Comparison of ENCODE assay signal across 31 cellular contexts in genomic region chr1:114367810-114368209, GRCh38.
"Had no signal": no experiment of that assay in that cellular context is flagged by ENCODE, and none has a peak within 500 bp of the region (broad histone marks: within the 10 kb centered on the region; RNA-seq: fewer than 3 reads in every experiment).

No MANE protein-coding gene starts in this region.

- H3K27me3 ChIP-seq: breast epithelium, gastrocnemius medialis, hepatocyte, testis had no signal

- H3K4me1 ChIP-seq: breast epithelium, gastrocnemius medialis, parathyroid adenoma, testis had no signal

- H3K4me3 ChIP-seq: breast epithelium, gastrocnemius medialis, hepatocyte, testis had no signal

- H3K27ac ChIP-seq: breast epithelium, gastrocnemius medialis, hepatocyte, parathyroid adenoma, testis, VCaP had no signal

- H3K9me3 ChIP-seq: gastrocnemius medialis, testis had no signal

- H3K36me3 ChIP-seq: breast epithelium, gastrocnemius medialis had no signal

- H3K9ac ChIP-seq: parathyroid adenoma had no signal

- H3K4me1 Mint-ChIP-seq: activated CD4-positive, alpha-beta T cell treated with anti-CD3 and anti-CD28 coated beads, Interleukin-2, amount 10 ng/mL, durations not matched to agents 24 days and 14 days; activated CD8-positive, alpha-beta memory T cell treated with anti-CD3 and anti-CD28 coated beads, Interleukin-2, amount 10 ng/mL, durations not matched to agents 7 days and 5 days; naive B cell; neural crest cell had no signal

- H3K79me2 ChIP-seq: hepatocyte, parathyroid adenoma had no signal

- H3K4me3 Mint-ChIP-seq: activated CD4-positive, alpha-beta T cell treated with anti-CD3 and anti-CD28 coated beads, Interleukin-2, amount 10 ng/mL, durations not matched to agents 24 days and 14 days; activated CD8-positive, alpha-beta memory T cell treated with anti-CD3 and anti-CD28 coated beads, Interleukin-2, amount 10 ng/mL, durations not matched to agents 7 days and 5 days; activated CD8-positive, alpha-beta T cell treated with anti-CD3 and anti-CD28 coated beads, Interleukin-2, amount 10 ng/mL, durations not matched to agents 7 days and 5 days; naive B cell; neural crest cell had no signal

- H2AFZ ChIP-seq: hepatocyte, parathyroid adenoma had no signal

- H3K27ac Mint-ChIP-seq: activated CD4-positive, alpha-beta T cell treated with anti-CD3 and anti-CD28 coated beads, Interleukin-2, amount 10 ng/mL, durations not matched to agents 24 days and 14 days; activated CD8-positive, alpha-beta memory T cell treated with anti-CD3 and anti-CD28 coated beads, Interleukin-2, amount 10 ng/mL, durations not matched to agents 7 days and 5 days; activated CD8-positive, alpha-beta T cell treated with anti-CD3 and anti-CD28 coated beads, Interleukin-2, amount 10 ng/mL, durations not matched to agents 7 days and 5 days; naive B cell had no signal

- FAIRE-seq: colon, keratinocyte, TTC549, urothelium cell line had no signal

- ATAC-seq: activated CD4-positive, CD25-positive, alpha-beta regulatory T cell treated with anti-CD3 and anti-CD28 coated beads, Interleukin-2, amount 50 U/mL, for 24 hours; activated CD8-positive, alpha-beta memory T cell treated with anti-CD3 and anti-CD28 coated beads, Interleukin-2, amount 10 ng/mL, durations not matched to agents 7 days and 5 days; activated CD8-positive, alpha-beta T cell treated with anti-CD3 and anti-CD28 coated beads, Interleukin-2, amount 10 ng/mL, durations not matched to agents 7 days and 5 days; gastrocnemius medialis; left colon; right cardiac atrium had no signal

- H3K4me2 ChIP-seq: hepatocyte had no signal

- H3K36me3 Mint-ChIP-seq: activated CD8-positive, alpha-beta memory T cell treated with anti-CD3 and anti-CD28 coated beads, Interleukin-2, amount 10 ng/mL, durations not matched to agents 7 days and 5 days had no signal

- DNase-seq: activated CD4-positive, alpha-beta T cell treated with anti-CD3 and anti-CD28 coated beads, Interleukin-2, amount 10 ng/mL, durations not matched to agents 24 days and 14 days; activated CD8-positive, alpha-beta memory T cell treated with anti-CD3 and anti-CD28 coated beads, Interleukin-2, amount 10 ng/mL, durations not matched to agents 7 days and 5 days; activated CD8-positive, alpha-beta T cell treated with anti-CD3 and anti-CD28 coated beads, Interleukin-2, amount 10 ng/mL, durations not matched to agents 7 days and 5 days; activated naive CD4-positive, alpha-beta T cell; activated T-cell treated with anti-CD3 and anti-CD28 coated beads, Interleukin-2, amount 50 U/mL, for 48 hours; amygdala; central memory CD4-positive, alpha-beta T cell; dermis blood vessel endothelial cell; effector CD4-positive, alpha-beta T cell; gastrocnemius medialis; left colon; mammary epithelial cell; naive B cell; occipital lobe; right cardiac atrium; stimulated activated CD4-positive, alpha-beta T cell treated with anti-CD3 and anti-CD28 coated beads, Interleukin-15, amount 100 ng/mL, for 24 hours; stimulated activated CD4-positive, alpha-beta T cell treated with anti-CD3 and anti-CD28 coated beads, Interleukin-2, amount 100 ng/mL, for 24 hours; stimulated activated naive CD4-positive, alpha-beta T cell; T-helper 9 cell; testis; trophoblast cell had no signal
